ENCODE assay signal across 31 cellular contexts in the genomic region with DNA sequence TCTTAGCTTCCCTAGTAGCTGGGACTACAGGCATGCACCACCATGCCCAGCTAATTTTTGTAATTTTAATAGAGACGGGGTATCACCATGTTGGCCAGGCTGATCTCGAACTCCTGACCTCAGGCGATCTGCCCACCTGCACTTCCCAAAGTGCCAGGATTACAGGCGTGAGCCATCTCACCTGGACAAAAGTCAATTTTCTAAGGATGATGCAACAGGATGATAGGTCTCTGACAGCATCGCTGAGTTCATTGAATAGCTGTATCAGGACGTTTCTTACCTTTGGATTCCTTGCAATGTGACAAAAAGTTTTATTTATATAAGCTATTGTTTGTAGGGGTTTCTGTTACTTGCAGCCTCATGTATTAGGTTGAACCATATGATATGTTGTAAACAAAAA. TPM values are rescaled to one million over a fixed set of nuclear protein-coding genes. Genes with fewer than 3 reads are reported as not detected.
A peak's percentile ranks its signal among the peaks of the same experiment; 100 is the strongest.
DNase-seq lines count a peak whose midpoint lies in the region; ATAC-seq and TF ChIP-seq lines count a peak whose summit lies in the region.
"Had no signal": no experiment of that assay in that cellular context is flagged by ENCODE, and none has a peak within 500 bp of the region (broad histone marks: within the 10 kb centered on the region; RNA-seq: fewer than 3 reads in every experiment).

No MANE protein-coding gene starts in this region.

- H3K4me3 Mint-ChIP-seq in MCF 10A (ENCODE audit: unreplicated experiment) = no peak overlapping the region
- H3K4me3 Mint-ChIP-seq: CD14-positive monocyte; CD8-positive, alpha-beta memory T cell had no signal

- BruUV-seq in MCF 10A (replicated peaks; lab: Mats Ljungman, UMichigan) = no TSS peak
- BruUV-seq in mammary epithelial cell (replicated peaks; lab: Mats Ljungman, UMichigan) = no TSS peak

- H3K9me3 ChIP-seq in breast epithelium (no peaks in the 10 kb centered on the region), mammary epithelial cell (replicated peaks; ENCODE audit: insufficient read depth, low read length) (no peaks in the 10 kb centered on the region), right lobe of liver (no peaks in the 10 kb centered on the region)
- H3K9me3 ChIP-seq: BE2C, SK-N-SH had no signal

- H3K27me3 ChIP-seq in breast epithelium (no peaks in the 10 kb centered on the region), mammary epithelial cell (ENCODE audit: insufficient read depth, low read length) (no peaks in the 10 kb centered on the region), right lobe of liver (no peaks in the 10 kb centered on the region)

- no peaks in the 10 kb centered on the region for H4K20me1 ChIP-seq in mammary epithelial cell (ENCODE audit: insufficient read depth, low read length)

- 18% methylated on average over 6 of the region's 6 CpGs for WGBS in mammary epithelial cell (ENCODE audit: low coverage, missing lambda C conversion rate)
- 25% methylated on average over 3 of the region's 6 CpGs for WGBS in right lobe of liver (ENCODE audit: insufficient coverage, low coverage, low lambda C conversion rate, missing lambda C conversion rate)

- H3K9me3 Mint-ChIP-seq in MCF 10A (ENCODE audit: unreplicated experiment) = no peaks in the 10 kb centered on the region
- H3K9me3 Mint-ChIP-seq: CD14-positive monocyte; CD8-positive, alpha-beta memory T cell had no signal

- H3K36me3 Mint-ChIP-seq in MCF 10A (ENCODE audit: insufficient read depth, unreplicated experiment) = no peaks in the 10 kb centered on the region
- H3K36me3 Mint-ChIP-seq: CD14-positive monocyte; CD8-positive, alpha-beta memory T cell had no signal

- H3K27ac ChIP-seq in breast epithelium (no peak overlapping the region), mammary epithelial cell (ENCODE audit: insufficient read depth, low read depth, low read length) (peak overlapping the region; percentile 17), right lobe of liver (no peak overlapping the region)
- H3K27ac ChIP-seq: HL-60, RWPE1 had no signal

- CTCF ChIA-PET in MCF 10A (lab: Yijun Ruan, JAX) = interaction anchor here (0.6 to 1.5 kb wide), 5 partner anchors 9 to 899 kb away, joined by 3 to 10 read pairs (median 5); no protein-coding TSS in a partner anchor
- CTCF ChIA-PET in mammary epithelial cell (lab: Charles Lee; ENCODE audit: low non-redundant PET) = interaction anchor here (0.6 to 0.7 kb wide), 3 partner anchors 11 to 374 kb away, joined by 3 to 6 read pairs (median 5); no protein-coding TSS in a partner anchor

- POLR2A ChIA-PET in MCF 10A (lab: Yijun Ruan, JAX) = interaction anchor here (0.6 to 1.0 kb wide), 2 partner anchors 54 to 320 kb away, joined by 3 to 5 read pairs; no protein-coding TSS in a partner anchor

- H3K27me3 Mint-ChIP-seq in MCF 10A (ENCODE audit: insufficient read depth, unreplicated experiment) = no peaks in the 10 kb centered on the region

- intact Hi-C loops in MCF 10A (cut with micrococcal nuclease) (loop anchor here (5.0 to 10.0 kb wide), 2 partner anchors 539 to 652 kb away; a partner anchor contains a TSS), breast epithelium (cut with DNase I; ENCODE audit: low total_unique reads) (no loop called here), mammary epithelial cell (cut with micrococcal nuclease) (loop anchor here (2.0 to 5.0 kb wide), 3 partner anchors 467 to 663 kb away; a partner anchor contains a TSS), right lobe of liver (cut with DNase I) (no loop called here)

- dilution Hi-C loops in mammary epithelial cell (cut with HindIII; ENCODE audit: low sequenced_read_pairs) = loop anchor here (25.0 kb wide), 1 partner anchor 662 kb away; a partner anchor contains a TSS

- peak overlapping the region; percentile 34 for H3K4me2 ChIP-seq in mammary epithelial cell (ENCODE audit: insufficient read depth, low read depth, low read length)
- H3K4me2 ChIP-seq: SK-N-SH had no signal

- peak; percentile 52 to 72 (median 64) for ATAC-seq in right lobe of liver
- ATAC-seq in HG03045 (IDR thresholded peaks at IDR 0.05; ENCODE audit: unreplicated experiment) = no peak
- no peak for ATAC-seq in GM18867 (IDR thresholded peaks at IDR 0.05; ENCODE audit: unreplicated experiment)
- ATAC-seq: GM12878, Panc1 had no signal

- H3K9ac ChIP-seq in mammary epithelial cell (ENCODE audit: insufficient read depth, low read length) = no peak overlapping the region
- H3K9ac ChIP-seq: SK-N-SH had no signal

- TF ChIP-seq POLR2A in breast epithelium (IDR thresholded peaks at IDR 0.05) (no peak), right lobe of liver (IDR thresholded peaks at IDR 0.05) (no peak)

- no peak overlapping the region for H2AFZ ChIP-seq in mammary epithelial cell (ENCODE audit: low read depth, low read length)

- H3K36me3 ChIP-seq in breast epithelium (no peaks in the 10 kb centered on the region), mammary epithelial cell (ENCODE audit: insufficient read depth, low read length) (no peaks in the 10 kb centered on the region), right lobe of liver (no peaks in the 10 kb centered on the region)
- H3K36me3 ChIP-seq: BE2C had no signal

- TF ChIP-seq CTCF in MCF 10A (IDR thresholded peaks at IDR 0.05; ENCODE audit: unreplicated experiment) = no peak
- no peak for TF ChIP-seq CTCF in breast epithelium (IDR thresholded peaks at IDR 0.05)
- TF ChIP-seq CTCF in mammary epithelial cell (conservative IDR thresholded peaks at IDR 0.05 in 1 of 2, IDR thresholded peaks at IDR 0.05 in 1 of 2; ENCODE audit: extremely low read depth in 1 of 2, insufficient read depth in 1 of 2, low read depth in 1 of 2, low read length in 2 of 2) = no peak
- no peak for TF ChIP-seq CTCF in right lobe of liver (IDR thresholded peaks at IDR 0.05)

- H3K4me1 ChIP-seq in breast epithelium = no peaks in the 10 kb centered on the region
- peaks cover 32% of the 10 kb centered on the region for H3K4me1 ChIP-seq in mammary epithelial cell (ENCODE audit: insufficient read depth, low read length)
- H3K4me1 ChIP-seq in right lobe of liver = no peaks in the 10 kb centered on the region
- H3K4me1 ChIP-seq: BE2C had no signal

- H3K4me1 Mint-ChIP-seq in MCF 10A (ENCODE audit: insufficient read depth, unreplicated experiment) = peaks cover 19% of the 10 kb centered on the region
- H3K4me1 Mint-ChIP-seq: CD8-positive, alpha-beta memory T cell had no signal

- no peak overlapping the region for H3K4me3 ChIP-seq in breast epithelium
- H3K4me3 ChIP-seq in mammary epithelial cell (replicated peaks in 1 of 3; ENCODE audit: insufficient read depth in 1 of 3, low read depth in 2 of 3, low read length in 3 of 3) = no peak overlapping the region
- H3K4me3 ChIP-seq in right lobe of liver = no peak overlapping the region
- H3K4me3 ChIP-seq: GM12878 had no signal

- peak; percentile 49 for DNase-seq in MCF 10A (ENCODE audit: unreplicated experiment)
- no peak for DNase-seq in breast epithelium (ENCODE audit: low spot score in 2 of 2)
- DNase-seq in mammary epithelial cell = peak; percentile 72
- DNase-seq in right lobe of liver = no peak
- no peak for DNase-seq in SK-N-DZ (ENCODE audit: low spot score)
- DNase-seq in NCI-H146 treated with DMSO at 0.1 percent for 48 hours (lab: John Stamatoyannopoulos, UW; ENCODE audit: unreplicated experiment) = no peak
- DNase-seq: 8988T; ACHN; BE2C; CD8-positive, alpha-beta memory T cell; DMS 273 treated with DMSO at 0.1 percent for 48 hours; DMS79; EL; GDM1; HCEC 1CT; Kasumi-1; MV-4-11; NCI-H1105; NCI-H1436 treated with DMSO at 0.1 percent for 48 hours; NCI-H2107; NCI-H524 treated with DMSO at 0.1 percent for 48 hours; NCI-H82; SIG-M5; SK-N-SH had no signal

- H3K79me2 ChIP-seq in mammary epithelial cell (ENCODE audit: insufficient read depth, low read length) = no peaks in the 10 kb centered on the region

- peak overlapping the region; percentile 19 for H3K27ac Mint-ChIP-seq in MCF 10A (ENCODE audit: low read depth, unreplicated experiment)
- H3K27ac Mint-ChIP-seq: CD8-positive, alpha-beta memory T cell had no signal

- in situ Hi-C loops in mammary epithelial cell (cut with MboI; ENCODE audit: low sequenced_read_pairs in 2 of 2) = loop anchor here in 1 of 2 donors (25.0 kb wide), 3 partner anchors 337 to 862 kb away; no protein-coding TSS in a partner anchor

RNA-seq across cellular contexts. Expression of a gene that starts 55.5 kb away (rescaled TPM):
- total RNA-seq in MCF 10A (2022) (5.1 and 9.6 TPM in 2 replicates), breast epithelium (1 to 10 TPM; 1.6 to 6.2 (median 5.1) TPM), mammary epithelial cell (10 to 100 TPM in 1 of 2 donors, 1 to 10 TPM in 1; 2.3 to 10.3 TPM), right lobe of liver (1 to 10 TPM in 3 of 6 experiments, under 1 TPM in 3; 0.62 to 3.0 (median 1.1) TPM)
- polyA plus RNA-seq in mammary epithelial cell = 3.3 TPM
- 0.67 TPM for polyA minus RNA-seq in mammary epithelial cell
- not detected in 2 replicates for polyA plus RNA-seq in SK-N-DZ (2014; cell fraction: cytosol; rRNA removed)
- not detected in 2 replicates for polyA plus RNA-seq in SK-N-DZ (2014; cell fraction: nucleus; rRNA removed)

RNA-seq across cellular contexts. Expression of a gene that starts 55.8 kb away (rescaled TPM):
- total RNA-seq in MCF 10A (2022) (13.0 and 32.6 TPM in 2 replicates), breast epithelium (10 to 100 TPM in 2 of 3 donors, 1 to 10 TPM in 1; 6.7 to 57.7 (median 28.2) TPM), mammary epithelial cell (100 to 1,000 TPM in 1 of 2 donors, 10 to 100 TPM in 1; 96.1 to 241 TPM), right lobe of liver (1 to 10 TPM in 5 of 6 experiments, under 1 TPM in 1; 0.88 to 4.3 (median 1.9) TPM)
- polyA plus RNA-seq in mammary epithelial cell = 48.8 TPM
- 39.9 TPM for polyA minus RNA-seq in mammary epithelial cell
- polyA plus RNA-seq in SK-N-DZ (2014; cell fraction: cytosol; rRNA removed) = 0.09 TPM in 1 of 2 replicates, not detected in the other
- not detected in 2 replicates for polyA plus RNA-seq in SK-N-DZ (2014; cell fraction: nucleus; rRNA removed)

Comparison
In these comparisons a context has a peak if more than half of its experiments do, and no peak if none do; other contexts are left out.
1. DNase-seq: peak in MCF 10A (single experiment) and mammary epithelial cell (single experiment); none in breast epithelium (0 of 2), right lobe of liver (0 of 3), SK-N-DZ (single experiment) and NCI-H146 treated with DMSO at 0.1 percent for 48 hours (single experiment).
2. intact Hi-C loops: an anchor here in MCF 10A (5.0 to 10.0 kb wide) and mammary epithelial cell (2.0 to 5.0 kb wide); none called in breast epithelium and right lobe of liver.
3. ATAC-seq: peak in right lobe of liver (4 of 4); none in HG03045 (single experiment) and GM18867 (single experiment).